ENCODE assay signal across 28 cellular contexts in the genomic region with DNA sequence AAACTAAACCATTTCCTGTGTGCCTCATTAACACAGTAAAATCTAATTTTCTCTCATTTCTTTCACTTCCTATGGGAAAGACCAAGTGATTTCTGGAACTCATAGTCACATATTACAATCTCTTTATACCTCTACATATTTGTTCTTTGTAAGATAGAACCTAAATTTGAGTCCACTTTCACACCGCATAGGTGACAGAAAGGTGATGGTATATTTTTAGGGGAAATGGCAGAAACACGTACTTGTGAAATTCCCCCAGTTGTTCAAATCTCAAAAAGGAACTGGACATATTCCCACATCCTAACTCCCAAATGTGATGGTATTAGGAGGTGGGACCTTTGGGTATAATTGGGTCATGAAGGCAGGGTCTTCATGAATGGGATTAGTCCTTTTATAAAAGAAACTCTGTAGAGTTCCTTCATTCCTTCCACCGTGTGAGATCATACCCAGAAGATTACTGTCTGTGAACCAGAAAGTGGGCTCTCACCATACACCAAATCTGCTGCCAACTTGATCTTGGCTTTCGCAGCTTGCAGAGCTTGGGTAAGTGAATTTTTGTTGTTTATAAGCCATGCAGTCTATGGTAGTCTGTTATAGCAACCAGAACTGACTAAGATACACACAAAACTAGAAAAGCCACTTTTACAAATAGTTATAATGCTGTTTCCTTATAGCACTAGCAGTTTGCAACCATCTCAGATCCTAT.
"Had no signal": no experiment of that assay in that cellular context is flagged by ENCODE, and none has a peak within 500 bp of the region (broad histone marks: within the 10 kb centered on the region; RNA-seq: fewer than 3 reads in every experiment).

No MANE protein-coding gene starts in this region.

- ATAC-seq: activated CD4-positive, CD25-positive, alpha-beta regulatory T cell treated with anti-CD3 and anti-CD28 coated beads, Interleukin-2, amount 50 U/mL, for 24 hours; activated CD8-positive, alpha-beta T cell treated with anti-CD3 and anti-CD28 coated beads for 36 hours; activated naive CD8-positive, alpha-beta T cell treated with anti-CD3 and anti-CD28 coated beads, Interleukin-2, amount 50 U/mL, for 24 hours; esophagus mucosa; T-helper 17 cell had no signal

- H3K27me3 ChIP-seq: adrenal gland, ascending aorta, breast epithelium, cardiac muscle cell, dorsolateral prefrontal cortex had no signal

- H3K36me3 ChIP-seq: adrenal gland, ascending aorta, breast epithelium, cardiac muscle cell, WERI-Rb-1 had no signal

- DNase-seq: activated B cell treated with CpG ODN at 0.5 μM for 24 hours; activated CD4-positive, alpha-beta T cell treated with anti-CD3 and anti-CD28 coated beads for 48 hours; activated CD4-positive, alpha-beta T cell treated with anti-CD3 and anti-CD28 coated beads, Interleukin-2, amount 50 U/mL, for 1 hour; activated CD4-positive, alpha-beta T cell treated with anti-CD3 and anti-CD28 coated beads, Interleukin-2, amount 50 U/mL, for 48 hours; activated CD8-positive, alpha-beta memory T cell treated with anti-CD3 and anti-CD28 coated beads for 24 hours; activated CD8-positive, alpha-beta T cell treated with anti-CD3 and anti-CD28 coated beads for 36 hours; activated effector memory CD4-positive, alpha-beta T cell treated with anti-CD3 and anti-CD28 coated beads, Interleukin-2, amount 50 U/mL, for 16 hours; activated naive CD4-positive, alpha-beta T cell treated with anti-CD3 and anti-CD28 coated beads for 36 hours; activated naive CD8-positive, alpha-beta T cell treated with anti-CD3 and anti-CD28 coated beads for 36 hours; activated naive CD8-positive, alpha-beta T cell treated with anti-CD3 and anti-CD28 coated beads, Interleukin-2, amount 50 U/mL, for 24 hours; activated T-cell treated with anti-CD3 and anti-CD28 coated beads, Interleukin-2, amount 50 U/mL, for 48 hours; adrenal gland; central memory CD4-positive, alpha-beta T cell; dorsolateral prefrontal cortex; effector memory CD4-positive, alpha-beta T cell; endodermal cell; foreskin fibroblast; head of caudate nucleus; T-helper 17 cell; T1000; WERI-Rb-1 had no signal

- H3K9me3 ChIP-seq: adrenal gland, ascending aorta, breast epithelium had no signal

- FAIRE-seq: frontal cortex had no signal

- H3K4me3 ChIP-seq: adrenal gland, ascending aorta, breast epithelium, cardiac muscle cell, coronary artery, dorsolateral prefrontal cortex had no signal

- H3K4me1 ChIP-seq: adrenal gland, ascending aorta, breast epithelium had no signal

- H3K27ac ChIP-seq: adrenal gland, ascending aorta, breast epithelium, cardiac muscle cell, coronary artery, dorsolateral prefrontal cortex, WERI-Rb-1 had no signal
